In the genomic region with DNA sequence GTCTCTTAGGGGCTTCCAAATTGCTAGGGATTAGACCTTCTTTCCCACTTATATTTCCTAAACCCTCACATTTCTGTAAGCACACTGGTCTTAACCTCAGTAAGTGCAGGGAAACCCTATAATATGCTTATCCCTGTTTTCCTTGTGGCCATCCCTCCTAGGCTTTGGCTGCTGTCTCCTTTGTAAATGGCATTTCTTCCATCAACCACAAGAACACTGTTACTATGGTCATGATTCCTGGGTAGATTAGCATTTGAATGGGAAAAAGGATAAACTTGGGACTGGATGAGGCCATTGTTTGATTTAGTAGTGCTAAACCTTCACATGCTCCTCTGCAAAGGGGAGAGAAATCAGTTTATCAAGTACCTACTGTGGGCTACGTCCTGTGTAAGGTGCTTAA, we compare ENCODE assay signal across 21 cellular contexts.
"Had no signal": no experiment of that assay in that cellular context is flagged by ENCODE, and none has a peak within 500 bp of the region (broad histone marks: within the 10 kb centered on the region; RNA-seq: fewer than 3 reads in every experiment).

No MANE protein-coding gene starts in this region.

- DNase-seq: Kasumi-1, MM.1S, NCI-H1092 treated with DMSO at 0.1 percent for 48 hours, NCI-H1436, NCI-H187, NCI-H2029, NCI-H2081 treated with DMSO at 0.1 percent for 48 hours, NCI-H2171, NCI-H226, NCI-H446, NCI-H510A, NCI-H524 treated with DMSO at 0.1 percent for 48 hours, NCI-H69, NCI-H774, PC-3, SHP77, SJCRH30 had no signal

- ATAC-seq: K562, Panc1, PC-3 had no signal

- H3K4me3 Mint-ChIP-seq: IgD-negative memory B cell had no signal

- H3K27ac Mint-ChIP-seq: IgD-negative memory B cell had no signal

- H3K4me1 ChIP-seq: SJCRH30 had no signal

- H3K27me3 ChIP-seq: SJCRH30 had no signal

- H3K9me3 ChIP-seq: SJCRH30 had no signal

- H3K4me3 ChIP-seq: K562, SJCRH30, SK-N-MC had no signal

- H3K27me3 Mint-ChIP-seq: IgD-negative memory B cell had no signal

- H3K4me1 Mint-ChIP-seq: IgD-negative memory B cell had no signal

- H3K9me3 Mint-ChIP-seq: IgD-negative memory B cell had no signal
